ENCODE assay signal across 26 cellular contexts in the genomic region with DNA sequence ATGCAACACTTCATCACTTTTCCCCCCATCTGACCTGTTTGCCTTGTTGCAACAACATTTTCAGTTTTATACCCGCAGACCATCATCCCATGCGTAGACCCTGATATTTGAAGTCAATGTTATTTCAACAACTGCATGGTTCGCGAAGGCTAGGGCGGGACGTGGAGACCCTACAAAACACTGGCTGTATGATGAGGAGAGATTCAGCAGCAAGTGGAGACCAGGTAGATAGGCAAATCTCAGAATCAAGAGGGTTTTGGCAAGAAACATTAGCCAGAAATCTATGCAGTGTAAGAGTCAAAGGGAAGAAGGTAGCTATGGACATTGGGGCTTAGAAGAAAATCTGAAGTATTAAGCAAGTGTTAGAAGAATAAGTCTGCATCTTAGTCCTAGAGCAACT. TPM values are rescaled to one million over a fixed set of nuclear protein-coding genes. Genes with fewer than 3 reads are reported as not detected.
DNase-seq lines count a peak whose midpoint lies in the region; ATAC-seq, FAIRE-seq and TF ChIP-seq lines count a peak whose summit lies in the region.
"Had no signal": no experiment of that assay in that cellular context is flagged by ENCODE, and none has a peak within 500 bp of the region (broad histone marks: within the 10 kb centered on the region; RNA-seq: fewer than 3 reads in every experiment).

No MANE protein-coding gene starts in this region.

- H3K27me3 Mint-ChIP-seq in activated naive CD8-positive, alpha-beta T cell treated with anti-CD3 and anti-CD28 coated beads, Interleukin-2, amount 50 U/mL, for 24 hours, result peaks cover 6% of the 10 kb centered on the region
- peaks cover 17% of the 10 kb centered on the region for H3K27me3 Mint-ChIP-seq in activated T-helper 1 cell treated with anti-CD3 and anti-CD28 coated beads, Interleukin-12 subunit alpha, Interleukin-12 subunit beta, Interleukin-2, Interleukin-4 antibody, amounts not matched to agents 30 ng/mL and 10 ng/mL and 1 ng/mL, durations not matched to agents 14 hours and 24 hours and 36 hours (ENCODE audit: insufficient read depth)
- H3K27me3 Mint-ChIP-seq: activated CD4-positive, alpha-beta T cell treated with anti-CD3 and anti-CD28 coated beads for 36 hours had no signal

- no peaks in the 10 kb centered on the region for H3K9me3 Mint-ChIP-seq in activated naive CD8-positive, alpha-beta T cell treated with anti-CD3 and anti-CD28 coated beads, Interleukin-2, amount 50 U/mL, for 24 hours
- no peaks in the 10 kb centered on the region for H3K9me3 Mint-ChIP-seq in activated T-helper 1 cell treated with anti-CD3 and anti-CD28 coated beads, Interleukin-12 subunit alpha, Interleukin-12 subunit beta, Interleukin-2, Interleukin-4 antibody, amounts not matched to agents 30 ng/mL and 10 ng/mL and 1 ng/mL, durations not matched to agents 14 hours and 24 hours and 36 hours
- H3K9me3 Mint-ChIP-seq: GM23338 had no signal

- H2AFZ ChIP-seq in HepG2 (ENCODE audit: low read length), result no peak overlapping the region
- H2AFZ ChIP-seq: GM23338 had no signal

- peak overlapping the region; percentile 3 for H3K4me3 Mint-ChIP-seq in activated naive CD8-positive, alpha-beta T cell treated with anti-CD3 and anti-CD28 coated beads, Interleukin-2, amount 50 U/mL, for 24 hours
- no peak overlapping the region for H3K4me3 Mint-ChIP-seq in activated T-helper 1 cell treated with anti-CD3 and anti-CD28 coated beads, Interleukin-12 subunit alpha, Interleukin-12 subunit beta, Interleukin-2, Interleukin-4 antibody, amounts not matched to agents 30 ng/mL and 10 ng/mL and 1 ng/mL, durations not matched to agents 14 hours and 24 hours and 36 hours
- H3K4me3 Mint-ChIP-seq: activated CD4-positive, alpha-beta T cell treated with anti-CD3 and anti-CD28 coated beads for 36 hours; GM23338; T-helper 17 cell had no signal

- no peak overlapping the region for H3K4me2 ChIP-seq in HepG2 (ENCODE audit: low read depth, low read length)
- H3K4me2 ChIP-seq: A549, GM23338 had no signal

- H3K4me1 Mint-ChIP-seq in activated naive CD8-positive, alpha-beta T cell treated with anti-CD3 and anti-CD28 coated beads, Interleukin-2, amount 50 U/mL, for 24 hours, result peaks cover 36% of the 10 kb centered on the region
- peaks cover 6% of the 10 kb centered on the region for H3K4me1 Mint-ChIP-seq in activated T-helper 1 cell treated with anti-CD3 and anti-CD28 coated beads, Interleukin-12 subunit alpha, Interleukin-12 subunit beta, Interleukin-2, Interleukin-4 antibody, amounts not matched to agents 30 ng/mL and 10 ng/mL and 1 ng/mL, durations not matched to agents 14 hours and 24 hours and 36 hours (ENCODE audit: low read depth)
- H3K4me1 Mint-ChIP-seq: T-helper 17 cell had no signal

- peak overlapping the region; percentile 39 for H3K27ac Mint-ChIP-seq in activated naive CD8-positive, alpha-beta T cell treated with anti-CD3 and anti-CD28 coated beads, Interleukin-2, amount 50 U/mL, for 24 hours
- H3K27ac Mint-ChIP-seq in activated T-helper 1 cell treated with anti-CD3 and anti-CD28 coated beads, Interleukin-12 subunit alpha, Interleukin-12 subunit beta, Interleukin-2, Interleukin-4 antibody, amounts not matched to agents 30 ng/mL and 10 ng/mL and 1 ng/mL, durations not matched to agents 14 hours and 24 hours and 36 hours, result no peak overlapping the region
- H3K27ac Mint-ChIP-seq: activated CD4-positive, alpha-beta T cell treated with anti-CD3 and anti-CD28 coated beads for 36 hours; GM23338; T-helper 17 cell had no signal

- TF ChIP-seq EP300 in HepG2 (IDR thresholded peaks at IDR 0.05; ENCODE audit: low read depth in 2 of 2, low read length in 2 of 2) (no peak), HepG2 (CRISPR knock-in tag; IDR thresholded peaks at IDR 0.05; ENCODE audit: borderline replicate concordance) (no peak)

- H3K36me3 Mint-ChIP-seq in activated naive CD8-positive, alpha-beta T cell treated with anti-CD3 and anti-CD28 coated beads, Interleukin-2, amount 50 U/mL, for 24 hours (ENCODE audit: low read depth), result no peaks in the 10 kb centered on the region
- no peaks in the 10 kb centered on the region for H3K36me3 Mint-ChIP-seq in activated T-helper 1 cell treated with anti-CD3 and anti-CD28 coated beads, Interleukin-12 subunit alpha, Interleukin-12 subunit beta, Interleukin-2, Interleukin-4 antibody, amounts not matched to agents 30 ng/mL and 10 ng/mL and 1 ng/mL, durations not matched to agents 14 hours and 24 hours and 36 hours (ENCODE audit: low read depth)

- H3K9me3 ChIP-seq in HepG2 (ENCODE audit: low read length) (no peaks in the 10 kb centered on the region), right lobe of liver (no peaks in the 10 kb centered on the region), KOPT-K1 (ENCODE audit: insufficient read depth, low read length, poor library complexity, severe bottlenecking) (no peaks in the 10 kb centered on the region), thymus (ENCODE audit: control insufficient read depth) (no peaks in the 10 kb centered on the region)
- H3K9me3 ChIP-seq: A549, BE2C, body of pancreas, lower lobe of right lung, neutrophil, psoas muscle, upper lobe of right lung had no signal

- in situ Hi-C loops in HepG2 (cut with HindIII; ENCODE audit: extremely low pct_ligation_motif_present, low pct_unique_long_range_greater_than_20kb), result loop anchor here (10.0 kb wide), 1 partner anchor 1573 kb away; no protein-coding TSS in a partner anchor

- H3K36me3 ChIP-seq in HepG2 (replicated peaks in 1 of 2; ENCODE audit: control insufficient read depth in 1 of 2, insufficient read depth in 2 of 2, low read length in 2 of 2) (no peaks in the 10 kb centered on the region), right lobe of liver (no peaks in the 10 kb centered on the region), KOPT-K1 (ENCODE audit: insufficient read depth, low read length) (no peaks in the 10 kb centered on the region), thymus (ENCODE audit: control insufficient read depth, insufficient read depth) (no peaks in the 10 kb centered on the region)
- H3K36me3 ChIP-seq: BE2C, lower lobe of right lung, neutrophil, upper lobe of right lung had no signal

- H3K4me1 ChIP-seq in HepG2 (ENCODE audit: insufficient read depth, low read length), result peaks cover 28% of the 10 kb centered on the region
- peaks cover 0 to 14% (median 3%) of the 10 kb centered on the region in 4 donors for H3K4me1 ChIP-seq in right lobe of liver
- H3K4me1 ChIP-seq in thymus (ENCODE audit: control insufficient read depth, insufficient read depth, low read length), result peaks cover 3% of the 10 kb centered on the region
- H3K4me1 ChIP-seq: BE2C, lower lobe of right lung, psoas muscle, upper lobe of right lung had no signal

- H3K9ac ChIP-seq in HepG2 (ENCODE audit: insufficient read depth, low read depth, low read length), result no peak overlapping the region

- FAIRE-seq in HepG2 (lab: Jason Lieb, UNC), result no peak
- FAIRE-seq in urothelium cell line (lab: Jason Lieb, UNC), result no peak
- FAIRE-seq: A549 had no signal

- no peak for DNase-seq in HepG2 (ENCODE audit: low spot score)
- DNase-seq in right lobe of liver, result no peak
- no peak for DNase-seq in activated naive CD8-positive, alpha-beta T cell treated with anti-CD3 and anti-CD28 coated beads, Interleukin-2, amount 50 U/mL, for 24 hours
- no peak for DNase-seq in putamen (ENCODE audit: low spot score)
- no peak for DNase-seq in urothelium cell line (ENCODE audit: low spot score)
- DNase-seq in activated T-helper 1 cell treated with anti-CD3 and anti-CD28 coated beads, Interleukin-12 subunit alpha, Interleukin-12 subunit beta, Interleukin-2, Interleukin-4 antibody, amounts not matched to agents 30 ng/mL and 10 ng/mL and 1 ng/mL, durations not matched to agents 14 hours and 24 hours and 36 hours (ENCODE audit: low spot score), result no peak
- DNase-seq: activated CD4-positive, alpha-beta T cell treated with anti-CD3 and anti-CD28 coated beads for 36 hours; BE2C; body of pancreas; EL; KBM-7; kidney glomerular epithelial cell; lower lobe of right lung; MV-4-11; NCI-H187; NCI-H526 treated with DMSO at 0.1 percent for 48 hours; psoas muscle; T-helper 17 cell; upper lobe of right lung had no signal

- H3K79me2 ChIP-seq in HepG2 (ENCODE audit: insufficient read depth, low read length), result no peaks in the 10 kb centered on the region

- BruUV-seq in HepG2 (replicated peaks; lab: Mats Ljungman, UMichigan), result no TSS peak

- POLR2A ChIA-PET in HepG2 (lab: Yijun Ruan, JAX), result no interaction called here

- no peak for TF ChIP-seq CTCF in HepG2 (CRISPR knock-in tag; IDR thresholded peaks at IDR 0.05)
- no peak for TF ChIP-seq CTCF in right lobe of liver (IDR thresholded peaks at IDR 0.05)

- 91% methylated on average over 6 of the region's 6 CpGs for WGBS in HepG2 (ENCODE audit: low lambda C conversion rate)
- 94% methylated on average over 6 of the region's 6 CpGs for whole genome bisulfite sequencing in right lobe of liver (ENCODE audit: insufficient coverage, low coverage, low lambda C conversion rate, missing lambda C conversion rate)
- 96% methylated on average over 6 of the region's 6 CpGs for WGBS in thymus

- TF ChIP-seq POLR2A in HepG2 (IDR thresholded peaks at IDR 0.05; ENCODE audit: insufficient read depth in 1 of 2, low read depth in 2 of 2, low read length in 2 of 2) (no peak), right lobe of liver (IDR thresholded peaks at IDR 0.05) (no peak)

- H3K4me3 ChIP-seq in HepG2 (replicated peaks in 1 of 3; ENCODE audit: insufficient read depth in 1 of 3, low read depth in 2 of 3, low read length in 3 of 3) (no peak overlapping the region), right lobe of liver (no peak overlapping the region), thymus (ENCODE audit: low read length) (no peak overlapping the region)
- H3K4me3 ChIP-seq: A549, body of pancreas, GM23338, lower lobe of right lung, psoas muscle, skin epidermis, upper lobe of right lung had no signal

- CTCF ChIA-PET in HepG2 (lab: Yijun Ruan, JAX; ENCODE audit: low intra/inter-chr PET ratio, low total read pairs), result no interaction called here

- intact Hi-C loops in HepG2 (cut with micrococcal nuclease; ENCODE audit: unreplicated experiment) (no loop called here), right lobe of liver (cut with DNase I) (no loop called here)
- intact Hi-C loops in activated T-helper 1 cell treated with anti-CD3 and anti-CD28 coated beads, Interleukin-12 subunit alpha, Interleukin-12 subunit beta, Interleukin-2, Interleukin-4 antibody, amounts not matched to agents 30 ng/mL and 10 ng/mL and 1 ng/mL, durations not matched to agents 14 hours and 24 hours and 36 hours (cut with micrococcal nuclease), result no loop called here

- no peak for ATAC-seq in HepG2
- no peak for ATAC-seq in right lobe of liver
- ATAC-seq in activated naive CD8-positive, alpha-beta T cell treated with anti-CD3 and anti-CD28 coated beads, Interleukin-2, amount 50 U/mL, for 24 hours, result no peak
- ATAC-seq: A549; activated CD4-positive, alpha-beta T cell treated with anti-CD3 and anti-CD28 coated beads for 36 hours; body of pancreas; GM23338; lower lobe of right lung; psoas muscle; T-helper 17 cell; upper lobe of right lung had no signal

- no peaks in the 10 kb centered on the region for H3K27me3 ChIP-seq in HepG2 (ENCODE audit: control insufficient read depth in 1 of 2, insufficient read depth in 2 of 2, low read length in 2 of 2)
- no peaks in the 10 kb centered on the region for H3K27me3 ChIP-seq in right lobe of liver
- H3K27me3 ChIP-seq in thymus (ENCODE audit: control insufficient read depth, insufficient read depth), result no peaks in the 10 kb centered on the region
- H3K27me3 ChIP-seq: BE2C, body of pancreas, neutrophil had no signal

- no peak overlapping the region for H3K27ac ChIP-seq in HepG2 (ENCODE audit: extremely low read length, insufficient read depth, low read length)
- H3K27ac ChIP-seq in right lobe of liver, result no peak overlapping the region
- H3K27ac ChIP-seq in KOPT-K1 (ENCODE audit: low read depth, low read length, poor library complexity, severe bottlenecking), result peak overlapping the region; percentile 98
- peak overlapping the region; percentile 37 for H3K27ac ChIP-seq in thymus (ENCODE audit: low read depth)
- H3K27ac ChIP-seq: body of pancreas, epithelial cell of prostate, lower lobe of right lung, neutrophil, psoas muscle, upper lobe of right lung had no signal

- no peaks in the 10 kb centered on the region for H4K20me1 ChIP-seq in HepG2 (ENCODE audit: insufficient read depth, low read length)

- TF ChIP-seq RAD21 in HepG2 (CRISPR knock-in tag; IDR thresholded peaks at IDR 0.05), result no peak

RNA-seq across cellular contexts. Expression of a gene that starts 42.4 kb away (rescaled TPM):
- total RNA-seq in HepG2 (2016; rRNA removed; fragmentation: Illumina TruSeq; extraction: Trizol), result 22.3 and 26.5 TPM in 2 replicates
- total RNA-seq in HepG2 (2016; cell fraction: cytosol; rRNA removed; fragmentation: Illumina TruSeq; extraction: Trizol; ENCODE audit: low read depth), result 123 and 142 TPM in 2 replicates
- 24.8 and 24.9 TPM in 2 replicates for total RNA-seq in HepG2 (2016; cell fraction: insoluble cytoplasmic fraction; rRNA removed; fragmentation: Illumina TruSeq; extraction: Trizol)
- total RNA-seq in HepG2 (2016; cell fraction: membrane; rRNA removed; fragmentation: Illumina TruSeq; extraction: Trizol), result 41.1 and 45.7 TPM in 2 replicates
- 21.2 and 24.6 TPM in 2 replicates for total RNA-seq in HepG2 (2016; cell fraction: nucleus; rRNA removed; fragmentation: Illumina TruSeq; extraction: Trizol)
- polyA plus RNA-seq in HepG2 (2011; rRNA removed), result 7.6 and 9.6 TPM in 2 replicates
- polyA plus RNA-seq in HepG2 (2011; cell fraction: cytosol; rRNA removed), result 8.1 and 9.2 TPM in 2 replicates
- polyA plus RNA-seq in HepG2 (2011; cell fraction: nucleus; rRNA removed), result 4.7 and 6.1 TPM in 2 replicates
- polyA plus RNA-seq in HepG2 (2012), result 10.5 and 15.9 TPM in 2 replicates
- 7.2 and 9.7 TPM in 2 replicates for polyA plus RNA-seq in HepG2 (2016; cell fraction: cytosol; fragmentation: Illumina TruSeq; extraction: Trizol; ENCODE audit: low read depth)
- 25.7 and 30.8 TPM in 2 replicates for polyA plus RNA-seq in HepG2 (2016; cell fraction: insoluble cytoplasmic fraction; fragmentation: Illumina TruSeq; extraction: Trizol; ENCODE audit: low read depth)
- polyA plus RNA-seq in HepG2 (2016; cell fraction: membrane; fragmentation: Illumina TruSeq; extraction: Trizol; ENCODE audit: low read depth), result 11.7 and 12.5 TPM in 2 replicates
- 23.4 and 24.3 TPM in 2 replicates for polyA plus RNA-seq in HepG2 (2016; cell fraction: nucleus; fragmentation: Illumina TruSeq; extraction: Trizol; ENCODE audit: insufficient read depth, low read depth)
- 1.3 and 3.1 TPM in 2 replicates for polyA minus RNA-seq in HepG2 (2011; rRNA and poly(A)+ RNA removed; ENCODE audit: low replicate concordance)
- 10.3 and 11.1 TPM in 2 replicates for polyA minus RNA-seq in HepG2 (2011; cell fraction: cytosol; rRNA and poly(A)+ RNA removed)
- 21.1 and 29.0 TPM in 2 replicates for polyA minus RNA-seq in HepG2 (2011; cell fraction: nucleus; rRNA and poly(A)+ RNA removed)
- total RNA-seq in right lobe of liver, result 10 to 100 TPM in 1 of 6 experiments, 1 to 10 TPM in 5; 7.2 to 15.3 (median 9.0) TPM
- polyA plus RNA-seq in thymus, result 32.0 TPM
- 7.3 TPM in 2 replicates for total RNA-seq in activated T-helper 1 cell treated with anti-CD3 and anti-CD28 coated beads, Interleukin-12 subunit alpha, Interleukin-12 subunit beta, Interleukin-2, Interleukin-4 antibody, amounts not matched to agents 30 ng/mL and 10 ng/mL and 1 ng/mL, durations not matched to agents 14 hours and 24 hours and 36 hours

Comparison
In these comparisons a context has a peak if more than half of its experiments do, and no peak if none do; other contexts are left out.
1. H3K27ac ChIP-seq: peak in KOPT-K1 (single experiment) and thymus (single experiment); none in HepG2 (single experiment) and right lobe of liver (0 of 3).